In the genomic region with DNA sequence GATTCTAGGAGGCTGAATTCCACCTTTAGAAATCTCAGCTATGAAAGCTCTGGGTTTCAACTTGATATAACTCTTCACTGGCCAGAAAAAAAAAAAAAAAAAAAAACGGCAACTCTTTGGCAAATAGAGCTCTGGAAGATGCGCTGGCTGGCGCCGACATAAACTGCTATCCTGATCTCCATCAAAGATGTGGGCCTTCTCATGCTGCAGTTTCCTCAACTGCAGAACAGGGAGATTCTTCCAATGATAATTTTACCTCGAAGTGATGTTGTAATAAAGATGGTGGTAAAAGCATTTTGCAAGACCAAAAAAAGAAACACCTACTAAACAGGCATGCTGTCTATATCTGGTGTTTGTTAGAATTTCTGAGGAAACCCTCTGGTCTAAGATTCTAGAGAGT, we compare ENCODE assay signal across 14 cellular contexts. TPM values are rescaled to one million over a fixed set of nuclear protein-coding genes. Genes with fewer than 3 reads are reported as not detected.
A peak's percentile ranks its signal among the peaks of the same experiment; 100 is the strongest.
DNase-seq lines count a peak whose midpoint lies in the region; ATAC-seq and TF ChIP-seq lines count a peak whose summit lies in the region.
"Had no signal": no experiment of that assay in that cellular context is flagged by ENCODE, and none has a peak within 500 bp of the region (broad histone marks: within the 10 kb centered on the region; RNA-seq: fewer than 3 reads in every experiment).

No MANE protein-coding gene starts in this region.

- peaks cover 2% of the 10 kb centered on the region for H3K36me3 Mint-ChIP-seq in osteocyte (ENCODE audit: unreplicated experiment)

- ATAC-seq in HG03457 (IDR thresholded peaks at IDR 0.05; ENCODE audit: unreplicated experiment) = no peak
- no peak for ATAC-seq in activated CD4-positive, CD25-positive, alpha-beta regulatory T cell treated with anti-CD3 and anti-CD28 coated beads, Interleukin-2, amount 50 U/mL, for 24 hours

- H3K4me3 ChIP-seq in MM.1S (ENCODE audit: low read length) (no peak overlapping the region), adipocyte (ENCODE audit: low read length) (no peak overlapping the region)
- H3K4me3 ChIP-seq: Peyer's patch, smooth muscle cell, testis had no signal

- no peaks in the 10 kb centered on the region for H3K9me3 ChIP-seq in MM.1S (replicated peaks; ENCODE audit: insufficient read depth, low read length)
- no peaks in the 10 kb centered on the region for H3K9me3 ChIP-seq in adipocyte (ENCODE audit: control insufficient read depth, low read length)
- H3K9me3 ChIP-seq: Peyer's patch, testis had no signal

- no peaks in the 10 kb centered on the region for H3K27me3 ChIP-seq in MM.1S (replicated peaks; ENCODE audit: insufficient read depth, low read length)
- no peaks in the 10 kb centered on the region for H3K27me3 ChIP-seq in adipocyte (replicated peaks; ENCODE audit: control insufficient read depth, insufficient read depth, low read length)
- H3K27me3 ChIP-seq: Peyer's patch, testis had no signal

- no peaks in the 10 kb centered on the region for H4K20me1 ChIP-seq in MM.1S (ENCODE audit: insufficient read depth, low read length)

- no peaks in the 10 kb centered on the region for H3K9me2 ChIP-seq in MM.1S (replicated peaks; ENCODE audit: insufficient read depth, low read length)

- H2AFZ ChIP-seq in MM.1S (ENCODE audit: low read length) = no peak overlapping the region

- peak; percentile 30 for DNase-seq in activated CD8-positive, alpha-beta memory T cell treated with anti-CD3 and anti-CD28 coated beads for 24 hours
- no peak for DNase-seq in activated CD8-positive, alpha-beta memory T cell treated with anti-CD3 and anti-CD28 coated beads, Interleukin-2, amount 50 U/mL, for 48 hours
- DNase-seq in MM.1S = no peak
- peak; percentile 9 for DNase-seq in adipocyte (ENCODE audit: low read depth)
- no peak for DNase-seq in osteocyte (ENCODE audit: extremely low spot score, unreplicated experiment)
- DNase-seq in SIG-M5 (lab: John Stamatoyannopoulos, UW) = no peak
- DNase-seq: aorta, NCI-H1092 treated with DMSO at 0.1 percent for 48 hours, NCI-H446 treated with DMSO at 0.1 percent for 48 hours, Peyer's patch, testis had no signal

- H3K36me3 ChIP-seq in MM.1S (replicated peaks; ENCODE audit: insufficient read depth, low read length) (no peaks in the 10 kb centered on the region; the same call in 1 of the 2 replicates), adipocyte (ENCODE audit: control insufficient read depth, insufficient read depth, low read length, severe bottlenecking) (no peaks in the 10 kb centered on the region)
- H3K36me3 ChIP-seq: Peyer's patch had no signal

- H3K4me1 Mint-ChIP-seq in osteocyte (ENCODE audit: unreplicated experiment) = peaks cover 84% of the 10 kb centered on the region

- peaks cover 62% of the 10 kb centered on the region for H3K4me1 ChIP-seq in MM.1S (ENCODE audit: low read length)
- peaks cover 32% of the 10 kb centered on the region for H3K4me1 ChIP-seq in adipocyte (ENCODE audit: control insufficient read depth, insufficient read depth, low read length)

- no peak overlapping the region for H3K9ac ChIP-seq in MM.1S (ENCODE audit: low read length)
- H3K9ac ChIP-seq in adipocyte (ENCODE audit: low read length) = no peak overlapping the region

- H3K79me2 ChIP-seq in MM.1S (ENCODE audit: low read length) = peaks cover 100% of the 10 kb centered on the region

- no peak for TF ChIP-seq CTCF in MM.1S (IDR thresholded peaks at IDR 0.05; ENCODE audit: low read length)
- no peak for TF ChIP-seq CTCF in osteocyte (IDR thresholded peaks at IDR 0.05)

- H3K27ac ChIP-seq in MM.1S (ENCODE audit: low read length) = peak overlapping the region; percentile 5; the same call in 1 of the 2 replicates
- H3K27ac ChIP-seq: testis had no signal

- peak overlapping the region; percentile 7; the same call in 1 of the 2 replicates for H3K4me2 ChIP-seq in MM.1S (ENCODE audit: low read depth, low read length)

- H3K9me3 Mint-ChIP-seq in osteocyte (ENCODE audit: unreplicated experiment) = no peaks in the 10 kb centered on the region

- H3K4me3 Mint-ChIP-seq in osteocyte (ENCODE audit: unreplicated experiment) = no peak overlapping the region

- H3F3A ChIP-seq in MM.1S (ENCODE audit: insufficient read depth, low read length) = peaks cover 51% of the 10 kb centered on the region

- H3K27me3 Mint-ChIP-seq in osteocyte (ENCODE audit: unreplicated experiment) = no peaks in the 10 kb centered on the region

- H3K27ac Mint-ChIP-seq in osteocyte (ENCODE audit: unreplicated experiment) = peak overlapping the region; percentile 98

RNA-seq across cellular contexts. Expression of a gene that starts 20.2 kb away (rescaled TPM):
- total RNA-seq in osteocyte = 20.9 and 22.1 TPM in 2 replicates

Comparison
In these comparisons a context has a peak if more than half of its experiments do, and no peak if none do; other contexts are left out.
1. DNase-seq: peak in activated CD8-positive, alpha-beta memory T cell treated with anti-CD3 and anti-CD28 coated beads for 24 hours (single experiment) and adipocyte (single experiment); none in activated CD8-positive, alpha-beta memory T cell treated with anti-CD3 and anti-CD28 coated beads, Interleukin-2, amount 50 U/mL, for 48 hours (single experiment), MM.1S (single experiment), osteocyte (single experiment) and SIG-M5 (single experiment).